Comparison of ENCODE assay signal across 1 cellular context in the genomic region with DNA sequence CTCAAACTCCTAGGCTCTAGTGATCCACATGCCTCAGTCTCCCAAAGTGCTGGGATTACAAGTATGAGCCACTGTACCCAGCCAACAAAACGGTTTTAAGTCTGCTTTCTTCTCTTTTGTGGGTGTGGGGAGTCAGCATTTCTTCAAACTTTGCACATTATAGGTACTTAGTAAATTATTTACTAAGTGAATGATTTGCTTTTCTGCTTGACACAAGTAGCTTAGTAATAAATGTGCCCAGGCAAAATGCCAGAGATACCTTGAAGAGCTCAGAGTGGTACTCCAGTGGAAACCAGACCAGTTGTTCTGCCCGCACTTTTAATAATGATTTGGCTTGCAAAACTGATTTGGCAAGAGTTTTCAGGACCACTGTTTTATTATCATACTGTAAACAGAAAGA.
TF ChIP-seq lines count a peak whose summit lies in the region.

No MANE protein-coding gene starts in this region.

TF ChIP-seq in HepG2, 621 proteins besides CTCF, POLR2A, EP300 and RAD21 (continued from another document):
- TF ChIP-seq, protein P1, sequence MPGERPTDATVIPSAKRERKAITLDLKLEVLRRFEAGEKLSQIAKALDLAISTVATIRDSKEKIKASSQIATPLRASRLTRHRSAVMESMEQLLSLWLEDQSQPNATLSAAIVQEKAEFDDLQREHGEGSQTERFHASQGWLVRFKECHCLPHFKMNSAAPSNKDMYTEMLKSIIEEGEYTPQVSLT (CRISPR knock-in tag; IDR thresholded peaks at IDR 0.05; ENCODE audit: borderline replicate concordance, low read depth) = no peak
- no peak for TF ChIP-seq RBAK (CRISPR knock-in tag; IDR thresholded peaks at IDR 0.05)
- no peak for TF ChIP-seq TOPORS (CRISPR knock-in tag; IDR thresholded peaks at IDR 0.05)
- TF ChIP-seq, protein P2, sequence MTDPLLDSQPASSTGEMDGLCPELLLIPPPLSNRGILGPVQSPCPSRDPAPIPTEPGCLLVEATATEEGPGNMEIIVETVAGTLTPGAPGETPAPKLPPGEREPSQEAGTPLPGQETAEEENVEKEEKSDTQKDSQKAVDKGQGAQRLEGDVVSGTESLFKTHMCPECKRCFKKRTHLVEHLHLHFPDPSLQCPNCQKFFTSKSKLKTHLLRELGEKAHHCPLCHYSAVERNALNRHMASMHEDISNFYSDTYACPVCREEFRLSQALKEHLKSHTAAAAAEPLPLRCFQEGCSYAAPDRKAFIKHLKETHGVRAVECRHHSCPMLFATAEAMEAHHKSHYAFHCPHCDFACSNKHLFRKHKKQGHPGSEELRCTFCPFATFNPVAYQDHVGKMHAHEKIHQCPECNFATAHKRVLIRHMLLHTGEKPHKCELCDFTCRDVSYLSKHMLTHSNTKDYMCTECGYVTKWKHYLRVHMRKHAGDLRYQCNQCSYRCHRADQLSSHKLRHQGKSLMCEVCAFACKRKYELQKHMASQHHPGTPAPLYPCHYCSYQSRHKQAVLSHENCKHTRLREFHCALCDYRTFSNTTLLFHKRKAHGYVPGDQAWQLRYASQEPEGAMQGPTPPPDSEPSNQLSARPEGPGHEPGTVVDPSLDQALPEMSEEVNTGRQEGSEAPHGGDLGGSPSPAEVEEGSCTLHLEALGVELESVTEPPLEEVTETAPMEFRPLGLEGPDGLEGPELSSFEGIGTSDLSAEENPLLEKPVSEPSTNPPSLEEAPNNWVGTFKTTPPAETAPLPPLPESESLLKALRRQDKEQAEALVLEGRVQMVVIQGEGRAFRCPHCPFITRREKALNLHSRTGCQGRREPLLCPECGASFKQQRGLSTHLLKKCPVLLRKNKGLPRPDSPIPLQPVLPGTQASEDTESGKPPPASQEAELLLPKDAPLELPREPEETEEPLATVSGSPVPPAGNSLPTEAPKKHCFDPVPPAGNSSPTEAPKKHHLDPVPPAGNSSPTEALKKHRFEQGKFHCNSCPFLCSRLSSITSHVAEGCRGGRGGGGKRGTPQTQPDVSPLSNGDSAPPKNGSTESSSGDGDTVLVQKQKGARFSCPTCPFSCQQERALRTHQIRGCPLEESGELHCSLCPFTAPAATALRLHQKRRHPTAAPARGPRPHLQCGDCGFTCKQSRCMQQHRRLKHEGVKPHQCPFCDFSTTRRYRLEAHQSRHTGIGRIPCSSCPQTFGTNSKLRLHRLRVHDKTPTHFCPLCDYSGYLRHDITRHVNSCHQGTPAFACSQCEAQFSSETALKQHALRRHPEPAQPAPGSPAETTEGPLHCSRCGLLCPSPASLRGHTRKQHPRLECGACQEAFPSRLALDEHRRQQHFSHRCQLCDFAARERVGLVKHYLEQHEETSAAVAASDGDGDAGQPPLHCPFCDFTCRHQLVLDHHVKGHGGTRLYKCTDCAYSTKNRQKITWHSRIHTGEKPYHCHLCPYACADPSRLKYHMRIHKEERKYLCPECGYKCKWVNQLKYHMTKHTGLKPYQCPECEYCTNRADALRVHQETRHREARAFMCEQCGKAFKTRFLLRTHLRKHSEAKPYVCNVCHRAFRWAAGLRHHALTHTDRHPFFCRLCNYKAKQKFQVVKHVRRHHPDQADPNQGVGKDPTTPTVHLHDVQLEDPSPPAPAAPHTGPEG (CRISPR knock-in tag; IDR thresholded peaks at IDR 0.05) = no peak
- no peak for TF ChIP-seq ZNF383 (CRISPR knock-in tag; IDR thresholded peaks at IDR 0.05; ENCODE audit: borderline replicate concordance)
TF ChIP-seq in HepG2: peak in this region for 7.
